ENCODE assay signal across 20 cellular contexts in genomic region chr1:65190229-65190628, GRCh38. TPM values are rescaled to one million over a fixed set of nuclear protein-coding genes. Genes with fewer than 3 reads are reported as not detected.
DNase-seq lines count a peak whose midpoint lies in the region; ATAC-seq, FAIRE-seq and TF ChIP-seq lines count a peak whose summit lies in the region.
"Had no signal": no experiment of that assay in that cellular context is flagged by ENCODE, and none has a peak within 500 bp of the region (broad histone marks: within the 10 kb centered on the region; RNA-seq: fewer than 3 reads in every experiment).

No MANE protein-coding gene starts in this region.

- H3K9me1 ChIP-seq in IMR-90 (ENCODE audit: insufficient read depth, low read length): no peaks in the 10 kb centered on the region

- no peaks in the 10 kb centered on the region for H3K79me2 ChIP-seq in astrocyte (ENCODE audit: insufficient read depth, low read length)
- peaks cover 89% of the 10 kb centered on the region for H3K79me2 ChIP-seq in GM23248 (ENCODE audit: insufficient read depth)

- BruUV-seq in IMR-90 (replicated peaks; lab: Mats Ljungman, UMichigan): no TSS peak

- peaks cover 3% of the 10 kb centered on the region for H3K9me3 Mint-ChIP-seq in astrocyte (ENCODE audit: unreplicated experiment)
- no peaks in the 10 kb centered on the region for H3K9me3 Mint-ChIP-seq in osteocyte (ENCODE audit: unreplicated experiment)
- no peaks in the 10 kb centered on the region for H3K9me3 Mint-ChIP-seq in effector memory CD8-positive, alpha-beta T cell
- H3K9me3 Mint-ChIP-seq: CD8-positive, alpha-beta memory T cell; H9 had no signal

- H3K4ac ChIP-seq in IMR-90 (ENCODE audit: low read depth, low read length): no peak overlapping the region

- peaks cover 13% of the 10 kb centered on the region for H3K4me1 Mint-ChIP-seq in astrocyte (ENCODE audit: low read depth, unreplicated experiment)
- peaks cover 4% of the 10 kb centered on the region for H3K4me1 Mint-ChIP-seq in osteocyte (ENCODE audit: unreplicated experiment)
- H3K4me1 Mint-ChIP-seq in effector memory CD8-positive, alpha-beta T cell (ENCODE audit: low read depth in 2 of 2): no peaks in the 10 kb centered on the region
- H3K4me1 Mint-ChIP-seq: CD4-positive, CD25-positive, alpha-beta regulatory T cell; CD8-positive, alpha-beta memory T cell had no signal

- POLR2A ChIA-PET in IMR-90 (lab: Charles Lee; ENCODE audit: unreplicated experiment): no interaction called here

- dilution Hi-C loops in IMR-90 (cut with HindIII; ENCODE audit: low sequenced_read_pairs, unreplicated experiment): no loop called here

- no peak overlapping the region for H3K4me3 Mint-ChIP-seq in astrocyte (ENCODE audit: unreplicated experiment)
- H3K4me3 Mint-ChIP-seq in osteocyte (ENCODE audit: unreplicated experiment): no peak overlapping the region
- no peak overlapping the region for H3K4me3 Mint-ChIP-seq in effector memory CD8-positive, alpha-beta T cell
- H3K4me3 Mint-ChIP-seq: CD4-positive, CD25-positive, alpha-beta regulatory T cell; CD8-positive, alpha-beta memory T cell; H9 had no signal

- FAIRE-seq in astrocyte (lab: Jason Lieb, UNC): no peak
- FAIRE-seq: A204.1, GM12878, HTR-8/SVneo had no signal

- no peak for ATAC-seq in IMR-90 (ENCODE audit: low read depth)
- no peak for ATAC-seq in effector memory CD8-positive, alpha-beta T cell (replicated peaks)
- ATAC-seq: GM12878 had no signal

- no peak overlapping the region for H3K56ac ChIP-seq in IMR-90 (ENCODE audit: extremely low read depth, insufficient read depth, low read length)

- H3F3A ChIP-seq in GM23248 (ENCODE audit: insufficient read depth): peaks cover 19% of the 10 kb centered on the region

- CTCF ChIA-PET in IMR-90 (lab: Yijun Ruan, JAX): no interaction called here

- no peak overlapping the region for H3K23ac ChIP-seq in IMR-90 (ENCODE audit: low read depth, low read length)

- H3K27me3 ChIP-seq in IMR-90 (ENCODE audit: control insufficient read depth, insufficient read depth, low read length): no peaks in the 10 kb centered on the region
- no peaks in the 10 kb centered on the region for H3K27me3 ChIP-seq in astrocyte (ENCODE audit: insufficient read depth, low read length)
- H3K27me3 ChIP-seq in GM23248 (replicated peaks; ENCODE audit: insufficient read depth): no peaks in the 10 kb centered on the region
- no peaks in the 10 kb centered on the region for H3K27me3 ChIP-seq in testis
- H3K27me3 ChIP-seq: BE2C had no signal

- H3K9me2 ChIP-seq in GM23248 (ENCODE audit: insufficient read depth): no peaks in the 10 kb centered on the region

- no CpG with 5 or more reads among the region's 4 CpGs for WGBS in IMR-90 (ENCODE audit: extremely low coverage in 2 of 2, insufficient read length in 1 of 2), 2 experiments
- WGBS in GM23248 (ENCODE audit: low coverage in 1 of 2, low lambda C conversion rate in 2 of 2, missing lambda C conversion rate in 2 of 2), 2 experiments: 97 to 100% methylated on average over 4 of the region's 4 CpGs
- WGBS in testis, 2 donors: 57 to 73% methylated on average over 4 of the region's 4 CpGs

- TF ChIP-seq POLR2A in IMR-90 (IDR thresholded peaks at IDR 0.05; ENCODE audit: low read depth, low read length): no peak
- TF ChIP-seq POLR2A in testis (IDR thresholded peaks at IDR 0.05): no peak

- no peak overlapping the region for H4K5ac ChIP-seq in IMR-90 (ENCODE audit: low read depth, low read length)

- H4K20me1 ChIP-seq in IMR-90 (ENCODE audit: insufficient read depth, low read length) (no peaks in the 10 kb centered on the region), astrocyte (ENCODE audit: insufficient read depth, low read length) (no peaks in the 10 kb centered on the region), GM23248 (ENCODE audit: insufficient read depth) (0 out of 2 replicates have a peak, but pooled peaks cover 17% of the 10 kb centered on the region)

- H3K14ac ChIP-seq in IMR-90 (replicated peaks; ENCODE audit: low read depth, low read length): no peak overlapping the region

- H3K27ac Mint-ChIP-seq in astrocyte (ENCODE audit: unreplicated experiment) (peak overlapping the region; percentile 24), osteocyte (ENCODE audit: unreplicated experiment) (peak overlapping the region; percentile 55)
- H3K27ac Mint-ChIP-seq in effector memory CD8-positive, alpha-beta T cell: no peak overlapping the region
- H3K27ac Mint-ChIP-seq: CD8-positive, alpha-beta memory T cell had no signal

- DNase-seq in IMR-90: no peak
- peak; percentile 37 for DNase-seq in OCI-M1 (lab: John Stamatoyannopoulos, UW)
- no peak for DNase-seq in astrocyte (ENCODE audit: low read depth)
- DNase-seq in osteocyte (ENCODE audit: extremely low spot score, unreplicated experiment): no peak
- DNase-seq in effector memory CD8-positive, alpha-beta T cell: no peak
- no peak for DNase-seq in GM23248
- DNase-seq in testis: no peak
- DNase-seq: ACHN; BE2C; C1 segment of cervical spinal cord; CD4-positive, CD25-positive, alpha-beta regulatory T cell; CD8-positive, alpha-beta memory T cell; COR-L47; DMS 273 treated with DMSO at 0.1 percent for 48 hours; DMS53; DND-41; H9 had no signal

- peaks cover 26% of the 10 kb centered on the region for H3K36me3 Mint-ChIP-seq in astrocyte (ENCODE audit: low read depth, unreplicated experiment)
- H3K36me3 Mint-ChIP-seq in osteocyte (ENCODE audit: unreplicated experiment): peaks cover 12% of the 10 kb centered on the region
- no peaks in the 10 kb centered on the region for H3K36me3 Mint-ChIP-seq in effector memory CD8-positive, alpha-beta T cell (ENCODE audit: insufficient read depth)
- H3K36me3 Mint-ChIP-seq: CD4-positive, CD25-positive, alpha-beta regulatory T cell; CD8-positive, alpha-beta memory T cell had no signal

- H3K36me3 ChIP-seq in IMR-90 (ENCODE audit: control insufficient read depth, insufficient read depth, low read length) (no peaks in the 10 kb centered on the region), astrocyte (ENCODE audit: insufficient read depth, low read length) (no peaks in the 10 kb centered on the region), GM23248 (ENCODE audit: low read depth) (peaks cover 14% of the 10 kb centered on the region; the same call in 1 of the 2 replicates), testis (ENCODE audit: low read depth, missing control alignments) (no peaks in the 10 kb centered on the region)
- H3K36me3 ChIP-seq: BE2C had no signal

- H4K8ac ChIP-seq in IMR-90 (ENCODE audit: low read depth in 2 of 2, low read length in 2 of 2): no peak overlapping the region

- peak overlapping the region; percentile 49; the same call in 1 of the 2 replicates for H3K18ac ChIP-seq in IMR-90 (ENCODE audit: low read depth, low read length)

- no peak overlapping the region for H3K27ac ChIP-seq in IMR-90 (ENCODE audit: insufficient read depth, low read length)
- no peak overlapping the region for H3K27ac ChIP-seq in astrocyte (ENCODE audit: low read depth, low read length)
- no peak overlapping the region for H3K27ac ChIP-seq in GM23248
- no peak overlapping the region for H3K27ac ChIP-seq in testis

- H3K9ac ChIP-seq in IMR-90 (ENCODE audit: low read depth, low read length) (no peak overlapping the region), astrocyte (ENCODE audit: low read length) (no peak overlapping the region), GM23248 (no peak overlapping the region)

- no peak overlapping the region for H2BK120ac ChIP-seq in IMR-90 (ENCODE audit: low read depth, low read length)

- no peaks in the 10 kb centered on the region for H3K27me3 Mint-ChIP-seq in astrocyte (ENCODE audit: low read depth, unreplicated experiment)
- H3K27me3 Mint-ChIP-seq in osteocyte (ENCODE audit: unreplicated experiment): peaks cover 2% of the 10 kb centered on the region
- H3K27me3 Mint-ChIP-seq in effector memory CD8-positive, alpha-beta T cell: peaks cover 11 to 19% of the 10 kb centered on the region in 2 donors

- peak overlapping the region; percentile 12 for H2BK5ac ChIP-seq in IMR-90 (ENCODE audit: low read depth, low read length, poor library complexity, severe bottlenecking)

- TF ChIP-seq CTCF in IMR-90 (conservative IDR thresholded peaks at IDR 0.05; ENCODE audit: low read depth, low read length) (no peak), astrocyte (IDR thresholded peaks at IDR 0.05; ENCODE audit: insufficient read depth, low read depth, low read length) (no peak), osteocyte (IDR thresholded peaks at IDR 0.05) (no peak), testis (IDR thresholded peaks at IDR 0.05) (no peak)

- no peak overlapping the region for H2AK5ac ChIP-seq in IMR-90 (ENCODE audit: low read depth, low read length)

- no peak overlapping the region for H4K91ac ChIP-seq in IMR-90 (ENCODE audit: insufficient read depth, low read depth, low read length)

- H2AFZ ChIP-seq in IMR-90 (replicated peaks; ENCODE audit: low read length, poor library complexity) (no peak overlapping the region), astrocyte (ENCODE audit: low read depth, low read length) (no peak overlapping the region), GM23248 (no peak overlapping the region)

- H3K4me1 ChIP-seq in IMR-90 (ENCODE audit: control insufficient read depth, insufficient read depth, low read length): peaks cover 5% of the 10 kb centered on the region
- peaks cover 6% of the 10 kb centered on the region for H3K4me1 ChIP-seq in astrocyte (ENCODE audit: insufficient read depth, low read length)
- H3K4me1 ChIP-seq in GM23248 (ENCODE audit: insufficient read depth): peaks cover 20% of the 10 kb centered on the region
- no peaks in the 10 kb centered on the region for H3K4me1 ChIP-seq in testis
- H3K4me1 ChIP-seq: BE2C had no signal

- H3K4me3 ChIP-seq in IMR-90 (ENCODE audit: insufficient read depth, low read depth, low read length) (no peak overlapping the region), astrocyte (ENCODE audit: insufficient read depth, low read depth, low read length) (no peak overlapping the region), GM23248 (no peak overlapping the region), testis (no peak overlapping the region)
- H3K4me3 ChIP-seq: GM12878 had no signal

- no peak overlapping the region for H2BK20ac ChIP-seq in IMR-90 (ENCODE audit: low read depth, low read length)

- H3K9me3 ChIP-seq in IMR-90 (ENCODE audit: control insufficient read depth, insufficient read depth, low read length) (no peaks in the 10 kb centered on the region), astrocyte (ENCODE audit: insufficient read depth, low read depth, low read length) (no peaks in the 10 kb centered on the region), GM23248 (ENCODE audit: low read depth) (no peaks in the 10 kb centered on the region), testis (no peaks in the 10 kb centered on the region)
- H3K9me3 ChIP-seq: BE2C had no signal

- no peak overlapping the region for H2BK15ac ChIP-seq in IMR-90 (ENCODE audit: low read depth, low read length)

- in situ Hi-C loops in IMR-90 (cut with MboI; ENCODE audit: low sequenced_read_pairs): no loop called here
- in situ Hi-C loops in GM23248 (cut with MboI): no loop called here

- no peak overlapping the region for H2AK9ac ChIP-seq in IMR-90 (replicated peaks; ENCODE audit: low read depth, low read length, poor library complexity)

- intact Hi-C loops in IMR-90 (cut with micrococcal nuclease): no loop called here
- intact Hi-C loops in testis (cut with DNase I; ENCODE audit: low total_unique reads): no loop called here

- no peak for TF ChIP-seq RAD21 in IMR-90 (IDR thresholded peaks at IDR 0.05; ENCODE audit: low read length)

- H3K79me1 ChIP-seq in IMR-90 (ENCODE audit: low read depth in 1 of 2, low read length in 2 of 2): peaks cover 0 to 7% of the 10 kb centered on the region in 2 experiments; a peak in 2 of 4 replicates

- H3K4me2 ChIP-seq in IMR-90 (ENCODE audit: low read depth, low read length): no peak overlapping the region
- H3K4me2 ChIP-seq in astrocyte (ENCODE audit: low read length): no peak overlapping the region
- H3K4me2 ChIP-seq in GM23248 (ENCODE audit: unreplicated experiment): no peak overlapping the region

RNA-seq across cellular contexts. Expression of gene AK4, which starts 42.2 kb away (rescaled TPM):
- total RNA-seq in IMR-90 (2012; rRNA removed) (23.1 and 30.3 TPM in 2 replicates), astrocyte (133 and 142 TPM in 2 replicates), osteocyte (22.4 and 23.4 TPM in 2 replicates), testis (10 to 100 TPM; 40.1 to 42.0 TPM)
- polyA plus RNA-seq in IMR-90 (2012; rRNA removed) (7.7 and 12.4 TPM in 2 replicates), GM23248 (2016; fragmentation: Nextera tagmentation; extraction: Ambion mirVana) (108 and 110 TPM in 2 replicates), testis (ENCODE audit: insufficient read depth, low read depth, low replicate concordance) (29.0 TPM)
- 4.8 and 7.6 TPM in 2 replicates for polyA plus RNA-seq in IMR-90 (2012; cell fraction: cytosol; rRNA removed)
- 1.4 and 6.5 TPM in 2 replicates for polyA plus RNA-seq in IMR-90 (2012; cell fraction: nucleus; rRNA removed; ENCODE audit: low replicate concordance)
- 49.1 and 65.4 TPM in 2 replicates for total RNA-seq in GM23248 (2014; rRNA removed; shearing (Covaris generic))

Comparison
In these comparisons a context has a peak if more than half of its experiments do, and no peak if none do; other contexts are left out.
1. H3K27ac Mint-ChIP-seq: peak in astrocyte (single experiment) and osteocyte (single experiment); none in effector memory CD8-positive, alpha-beta T cell (0 of 2).